ENCODE assay signal across 25 cellular contexts in genomic region chr13:111558700-111559088, GRCh38.
"Had no signal": no experiment of that assay in that cellular context is flagged by ENCODE, and none has a peak within 500 bp of the region (broad histone marks: within the 10 kb centered on the region; RNA-seq: fewer than 3 reads in every experiment).

No MANE protein-coding gene starts in this region.

- DNase-seq: heart left ventricle; islet precursor cell; left ventricle myocardium inferior; naive thymus-derived CD8-positive, alpha-beta T cell; nucleus accumbens; right lobe of liver; stimulated activated CD4-positive, alpha-beta T cell treated with anti-CD3 and anti-CD28 coated beads, Interleukin-12 subunit alpha, Interleukin-12 subunit beta, amount 100 ng/mL, for 4 hours; stimulated activated CD4-positive, alpha-beta T cell treated with anti-CD3 and anti-CD28 coated beads, Interleukin-15, amount 100 ng/mL, for 24 hours; stimulated activated CD4-positive, alpha-beta T cell treated with anti-CD3 and anti-CD28 coated beads, Interleukin-2, amount 100 ng/mL, for 24 hours; stimulated activated CD4-positive, alpha-beta T cell treated with anti-CD3 and anti-CD28 coated beads, Interleukin-4, amount 100 ng/mL, for 1 hour; stimulated activated naive B cell treated with anti-CD40 and anti-IgM and Interleukin-4, amounts not matched to agents 10 μg/mL and 1 μg/mL and 100 μg/mL, for 72 hours; stimulated activated naive CD8-positive, alpha-beta T cell treated with anti-CD3 and anti-CD28 coated beads, Interleukin-15, Interleukin-2, amounts not matched to agents 100 U/mL and 50 U/mL, for 24 hours; stomach; testis; thyroid gland; transverse colon; upper lobe of left lung had no signal

- H3K4me2 ChIP-seq: hepatocyte, smooth muscle cell had no signal

- H3K36me3 ChIP-seq: heart left ventricle, left ventricle myocardium inferior, right atrium auricular region, right lobe of liver, stomach, thyroid gland, transverse colon, upper lobe of left lung, vagina had no signal

- H3K27ac ChIP-seq: heart left ventricle, hepatocyte, left ventricle myocardium inferior, parathyroid adenoma, right atrium auricular region, right lobe of liver, stomach, testis, thyroid gland, transverse colon, upper lobe of left lung, vagina had no signal

- H3K36me3 Mint-ChIP-seq: naive thymus-derived CD8-positive, alpha-beta T cell; stimulated activated naive B cell treated with anti-CD40 and anti-IgM and Interleukin-4, amounts not matched to agents 10 μg/mL and 1 μg/mL and 100 μg/mL, for 72 hours had no signal

- H3K4me1 Mint-ChIP-seq: stimulated activated naive B cell treated with anti-CD40 and anti-IgM and Interleukin-4, amounts not matched to agents 10 μg/mL and 1 μg/mL and 100 μg/mL, for 72 hours had no signal

- H3K4me1 ChIP-seq: heart left ventricle, left ventricle myocardium inferior, parathyroid adenoma, right atrium auricular region, right lobe of liver, stomach, testis, thyroid gland, transverse colon, upper lobe of left lung, vagina had no signal

- H3K4me3 ChIP-seq: heart left ventricle, hepatocyte, left ventricle myocardium inferior, lung, right atrium auricular region, right lobe of liver, smooth muscle cell, stomach, testis, thyroid gland, transverse colon, upper lobe of left lung, vagina had no signal

- H3K27ac Mint-ChIP-seq: nephron; progenitor cell of endocrine pancreas; stimulated activated naive B cell treated with anti-CD40 and anti-IgM and Interleukin-4, amounts not matched to agents 10 μg/mL and 1 μg/mL and 100 μg/mL, for 72 hours had no signal

- ATAC-seq: heart left ventricle; naive thymus-derived CD8-positive, alpha-beta T cell; right lobe of liver; stimulated activated naive B cell treated with anti-CD40 and anti-IgM and Interleukin-4, amounts not matched to agents 10 μg/mL and 1 μg/mL and 100 μg/mL, for 72 hours; stimulated activated naive CD8-positive, alpha-beta T cell treated with anti-CD3 and anti-CD28 coated beads, Interleukin-15, Interleukin-2, amounts not matched to agents 100 U/mL and 50 U/mL, for 24 hours had no signal

- H3K4me3 Mint-ChIP-seq: naive thymus-derived CD8-positive, alpha-beta T cell; nephron; stimulated activated naive B cell treated with anti-CD40 and anti-IgM and Interleukin-4, amounts not matched to agents 10 μg/mL and 1 μg/mL and 100 μg/mL, for 72 hours had no signal

- H2AFZ ChIP-seq: hepatocyte, parathyroid adenoma had no signal

- H3K27me3 ChIP-seq: right atrium auricular region, right lobe of liver, testis, thyroid gland, transverse colon, upper lobe of left lung, vagina had no signal

- H3K9me3 Mint-ChIP-seq: naive thymus-derived CD8-positive, alpha-beta T cell; nephron; stimulated activated naive B cell treated with anti-CD40 and anti-IgM and Interleukin-4, amounts not matched to agents 10 μg/mL and 1 μg/mL and 100 μg/mL, for 72 hours had no signal

- H3K9ac ChIP-seq: parathyroid adenoma had no signal

- H3K9me3 ChIP-seq: heart left ventricle, left ventricle myocardium inferior, right atrium auricular region, right lobe of liver, stomach, testis, thyroid gland, transverse colon, upper lobe of left lung, vagina had no signal
